In the genomic region with DNA sequence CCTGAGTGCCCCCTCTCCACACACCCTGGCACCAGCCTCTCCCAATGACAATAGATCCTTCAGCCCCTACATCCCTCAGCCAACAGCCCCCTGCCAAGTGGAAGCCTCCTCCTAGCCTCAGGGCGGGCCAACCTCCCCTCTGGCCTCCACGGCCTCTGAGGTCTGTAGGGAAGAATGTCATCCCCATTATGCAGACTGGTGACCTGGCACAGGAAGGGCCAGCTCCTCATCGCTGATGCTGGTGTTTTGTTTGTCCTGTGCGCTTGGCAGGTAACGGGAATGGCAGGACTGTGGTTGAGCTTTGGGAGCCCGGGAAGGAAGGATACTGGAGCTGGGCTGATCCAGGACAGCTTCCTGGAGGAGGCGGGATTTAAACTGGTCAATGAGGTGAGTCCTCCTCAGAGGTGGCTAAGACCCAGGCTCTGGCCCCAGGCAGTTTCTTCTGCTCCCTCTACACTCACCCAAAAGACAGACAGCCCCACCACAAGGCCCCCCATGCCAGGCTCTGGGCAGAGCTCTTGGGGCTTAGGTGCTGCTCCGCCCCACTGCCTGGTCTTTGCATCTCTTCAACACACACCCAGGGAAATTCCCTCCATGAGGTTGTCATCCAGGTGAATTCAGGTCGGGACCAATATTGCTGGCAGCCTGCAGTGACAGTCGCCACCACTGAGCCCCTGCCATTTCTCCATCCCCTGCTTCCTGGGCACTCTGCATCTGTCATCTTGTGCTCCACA, we compare ENCODE assay signal across 20 cellular contexts.
DNase-seq lines count a peak whose midpoint lies in the region; ATAC-seq, FAIRE-seq and TF ChIP-seq lines count a peak whose summit lies in the region.
"Had no signal": no experiment of that assay in that cellular context is flagged by ENCODE, and none has a peak within 500 bp of the region (broad histone marks: within the 10 kb centered on the region; RNA-seq: fewer than 3 reads in every experiment).

No MANE protein-coding gene starts in this region.

- peak overlapping the region; percentile 8 for H3K4me3 Mint-ChIP-seq in activated naive CD8-positive, alpha-beta T cell treated with anti-CD3 and anti-CD28 coated beads, Interleukin-2, amount 10 ng/mL, durations not matched to agents 7 days and 5 days
- H3K4me3 Mint-ChIP-seq in activated naive CD8-positive, alpha-beta T cell treated with anti-CD3 and anti-CD28 coated beads, Interleukin-2, amount 50 U/mL, for 24 hours, result no peak overlapping the region
- peak overlapping the region in 3 of 8 donors; percentile 17 to 71 (median 62) for H3K4me3 Mint-ChIP-seq in naive B cell
- H3K4me3 Mint-ChIP-seq: activated naive CD8-positive, alpha-beta T cell; CD8-positive, alpha-beta memory T cell; naive thymus-derived CD4-positive, alpha-beta T cell had no signal

- peaks cover 9% of the 10 kb centered on the region for H3K27me3 Mint-ChIP-seq in activated naive CD8-positive, alpha-beta T cell treated with anti-CD3 and anti-CD28 coated beads, Interleukin-2, amount 10 ng/mL, durations not matched to agents 7 days and 5 days
- H3K27me3 Mint-ChIP-seq in activated naive CD8-positive, alpha-beta T cell treated with anti-CD3 and anti-CD28 coated beads, Interleukin-2, amount 50 U/mL, for 24 hours, result no peaks in the 10 kb centered on the region
- H3K27me3 Mint-ChIP-seq in naive B cell, result peaks cover 0 to 14% (median 0%) of the 10 kb centered on the region in 3 donors
- H3K27me3 Mint-ChIP-seq: naive thymus-derived CD4-positive, alpha-beta T cell had no signal

- no peak for TF ChIP-seq EP300 in GM12878 (IDR thresholded peaks at IDR 0.05; ENCODE audit: borderline replicate concordance in 1 of 2, control insufficient read depth in 1 of 2, low read depth in 2 of 2, low read length in 2 of 2)

- in situ Hi-C loops in GM12878 (cut with MboI) (no loop called here), brain microvascular endothelial cell (cut with HindIII; ENCODE audit: low pct_ligation_motif_present, low sequenced_read_pairs) (no loop called here)

- DNase-seq in activated naive CD8-positive, alpha-beta T cell treated with anti-CD3 and anti-CD28 coated beads, Interleukin-2, amount 10 ng/mL, durations not matched to agents 7 days and 5 days, result no peak
- DNase-seq in activated naive CD8-positive, alpha-beta T cell treated with anti-CD3 and anti-CD28 coated beads, Interleukin-2, amount 50 U/mL, for 24 hours, result no peak
- DNase-seq in GM12878 (ENCODE audit: low read depth, low spot score), result no peak
- DNase-seq in naive B cell, result no peak
- no peak for DNase-seq in brain microvascular endothelial cell
- DNase-seq in effector memory CD4-positive, alpha-beta T cell, result no peak
- no peak for DNase-seq in NCI-H446 (lab: John Stamatoyannopoulos, UW)
- DNase-seq: body of pancreas; CD8-positive, alpha-beta memory T cell; cortex of kidney; foreskin fibroblast; hippocampal formation; mammary epithelial cell; NCI-H69; uterus had no signal

- TF ChIP-seq POLR2A in GM12878 (IDR thresholded peaks at IDR 0.05; ENCODE audit: low read depth, low read length), result no peak

- H3K4me2 ChIP-seq in GM12878 (ENCODE audit: control insufficient read depth, insufficient read depth), result no peak overlapping the region

- no peaks in the 10 kb centered on the region for H3K9me3 Mint-ChIP-seq in activated naive CD8-positive, alpha-beta T cell treated with anti-CD3 and anti-CD28 coated beads, Interleukin-2, amount 10 ng/mL, durations not matched to agents 7 days and 5 days
- H3K9me3 Mint-ChIP-seq in activated naive CD8-positive, alpha-beta T cell treated with anti-CD3 and anti-CD28 coated beads, Interleukin-2, amount 50 U/mL, for 24 hours, result no peaks in the 10 kb centered on the region
- H3K9me3 Mint-ChIP-seq in naive B cell, result peaks cover 0 to 2% (median 0%) of the 10 kb centered on the region in 7 donors
- H3K9me3 Mint-ChIP-seq: CD8-positive, alpha-beta memory T cell; naive thymus-derived CD4-positive, alpha-beta T cell had no signal

- POLR2A ChIA-PET in activated naive CD8-positive, alpha-beta T cell treated with anti-CD3 and anti-CD28 coated beads, Interleukin-2, amount 10 ng/mL, durations not matched to agents 7 days and 5 days (lab: Charles Lee), result no interaction called here
- POLR2A ChIA-PET in GM12878 (lab: Charles Lee), result no interaction called here

- H3K27ac ChIP-seq in GM12878 (ENCODE audit: control insufficient read depth, insufficient read depth), result no peak overlapping the region
- H3K27ac ChIP-seq in brain microvascular endothelial cell, result no peak overlapping the region
- H3K27ac ChIP-seq in effector memory CD4-positive, alpha-beta T cell (ENCODE audit: insufficient read depth, low read length, poor library complexity, severe bottlenecking), result no peak overlapping the region
- H3K27ac ChIP-seq: body of pancreas, uterus had no signal

- no peak for TF ChIP-seq RAD21 in GM12878 (IDR thresholded peaks at IDR 0.05; ENCODE audit: insufficient read depth, low read depth, low read length)

- H3K4me1 ChIP-seq in GM12878 (ENCODE audit: control insufficient read depth, insufficient read depth, low read length), result no peaks in the 10 kb centered on the region
- no peaks in the 10 kb centered on the region for H3K4me1 ChIP-seq in effector memory CD4-positive, alpha-beta T cell (ENCODE audit: control insufficient read depth, insufficient read depth, low read length, poor library complexity, severe bottlenecking)
- H3K4me1 ChIP-seq: uterus had no signal

- no peaks in the 10 kb centered on the region for H3K79me2 ChIP-seq in GM12878 (ENCODE audit: control insufficient read depth, insufficient read depth, low read length)

- CTCF ChIA-PET in GM12878 (lab: Yijun Ruan, JAX), result interaction anchor here (0.8 to 1.2 kb wide), 2 partner anchors 25 to 420 kb away, joined by 3 read pairs; no protein-coding TSS in a partner anchor

- H3K36me3 ChIP-seq in GM12878 (ENCODE audit: control insufficient read depth in 2 of 2, insufficient read depth in 2 of 2, low read length in 1 of 2) (no peaks in the 10 kb centered on the region), brain microvascular endothelial cell (replicated peaks) (no peaks in the 10 kb centered on the region)
- no peaks in the 10 kb centered on the region for H3K36me3 ChIP-seq in effector memory CD4-positive, alpha-beta T cell (ENCODE audit: control insufficient read depth, insufficient read depth, low read length)
- H3K36me3 ChIP-seq: uterus had no signal

- ATAC-seq in activated naive CD8-positive, alpha-beta T cell treated with anti-CD3 and anti-CD28 coated beads, Interleukin-2, amount 10 ng/mL, durations not matched to agents 7 days and 5 days (ENCODE audit: low read depth), result no peak
- no peak for ATAC-seq in activated naive CD8-positive, alpha-beta T cell treated with anti-CD3 and anti-CD28 coated beads, Interleukin-2, amount 50 U/mL, for 24 hours
- ATAC-seq in GM12878 (peak; percentile 21; the same call in 1 of the 3 replicates), naive B cell (ENCODE audit: low read depth in 2 of 2) (no peak), HG02610 (IDR thresholded peaks at IDR 0.05; ENCODE audit: unreplicated experiment) (no peak)
- ATAC-seq: body of pancreas; naive thymus-derived CD4-positive, alpha-beta T cell had no signal

- RAD21 ChIA-PET in GM12878 (lab: Charles Lee; ENCODE audit: unreplicated experiment), result no interaction called here

- H3K4me3 ChIP-seq in GM12878, result no peak overlapping the region
- no peak overlapping the region for H3K4me3 ChIP-seq in brain microvascular endothelial cell (ENCODE audit: low read depth, low read length)
- H3K4me3 ChIP-seq in effector memory CD4-positive, alpha-beta T cell (ENCODE audit: insufficient read depth, low read depth, low read length, poor library complexity, severe bottlenecking), result no peak overlapping the region
- H3K4me3 ChIP-seq: body of pancreas, uterus had no signal

- H4K20me1 ChIP-seq in GM12878 (ENCODE audit: control insufficient read depth, insufficient read depth), result no peaks in the 10 kb centered on the region

- H3K36me3 Mint-ChIP-seq in activated naive CD8-positive, alpha-beta T cell treated with anti-CD3 and anti-CD28 coated beads, Interleukin-2, amount 10 ng/mL, durations not matched to agents 7 days and 5 days, result no peaks in the 10 kb centered on the region
- H3K36me3 Mint-ChIP-seq in activated naive CD8-positive, alpha-beta T cell treated with anti-CD3 and anti-CD28 coated beads, Interleukin-2, amount 50 U/mL, for 24 hours (ENCODE audit: low read depth), result no peaks in the 10 kb centered on the region
- H3K36me3 Mint-ChIP-seq in naive B cell, result no peaks in the 10 kb centered on the region
- H3K36me3 Mint-ChIP-seq: activated naive CD8-positive, alpha-beta T cell; CD8-positive, alpha-beta memory T cell; naive thymus-derived CD4-positive, alpha-beta T cell had no signal

- no TSS peak for BruUV-seq in GM12878 (replicated peaks; lab: Mats Ljungman, UMichigan)

- no peak overlapping the region for H3K9ac ChIP-seq in GM12878 (ENCODE audit: control insufficient read depth, insufficient read depth, low read length)

- no peak for TF ChIP-seq CTCF in GM12878 (IDR thresholded peaks at IDR 0.05 in 2 of 3, conservative IDR thresholded peaks at IDR 0.05 in 1 of 3; ENCODE audit: control insufficient read depth in 2 of 3, extremely low read depth in 1 of 3, insufficient read depth in 1 of 3, low read depth in 3 of 3, low read length in 3 of 3)
- TF ChIP-seq CTCF in brain microvascular endothelial cell (IDR thresholded peaks at IDR 0.05; ENCODE audit: low read depth, low read length, missing control alignments), result no peak

- no peak for FAIRE-seq in GM12878 (lab: Jason Lieb, UNC)
- FAIRE-seq: endothelial cell of umbilical vein, keratinocyte had no signal

- no peaks in the 10 kb centered on the region for H3K9me3 ChIP-seq in GM12878 (replicated peaks; ENCODE audit: control insufficient read depth, insufficient read depth, low read length)
- no peaks in the 10 kb centered on the region for H3K9me3 ChIP-seq in effector memory CD4-positive, alpha-beta T cell (ENCODE audit: control insufficient read depth, low read length)
- H3K9me3 ChIP-seq: body of pancreas, uterus had no signal

- no peaks in the 10 kb centered on the region for H3K27me3 ChIP-seq in GM12878 (replicated peaks in 1 of 2; ENCODE audit: control insufficient read depth in 2 of 2, insufficient read depth in 2 of 2, low read length in 1 of 2)
- H3K27me3 ChIP-seq in brain microvascular endothelial cell (replicated peaks), result no peaks in the 10 kb centered on the region
- H3K27me3 ChIP-seq in effector memory CD4-positive, alpha-beta T cell (replicated peaks; ENCODE audit: control insufficient read depth, insufficient read depth, low read length, poor library complexity, severe bottlenecking), result no peaks in the 10 kb centered on the region
- H3K27me3 ChIP-seq: body of pancreas, uterus had no signal

- SMC1A ChIA-PET in GM12878 (lab: Charles Lee; ENCODE audit: uncharacterized antibody, unreplicated experiment), result no interaction called here

- H3K4me1 Mint-ChIP-seq in activated naive CD8-positive, alpha-beta T cell treated with anti-CD3 and anti-CD28 coated beads, Interleukin-2, amount 10 ng/mL, durations not matched to agents 7 days and 5 days, result peaks cover 18% of the 10 kb centered on the region
- peaks cover 15% of the 10 kb centered on the region for H3K4me1 Mint-ChIP-seq in activated naive CD8-positive, alpha-beta T cell treated with anti-CD3 and anti-CD28 coated beads, Interleukin-2, amount 50 U/mL, for 24 hours
- peaks cover 37 to 51% (median 50%) of the 10 kb centered on the region in 3 donors for H3K4me1 Mint-ChIP-seq in naive B cell

- H2AFZ ChIP-seq in GM12878 (ENCODE audit: control insufficient read depth, low read depth, low read length), result no peak overlapping the region

- 60% methylated on average over 10 of the region's 10 CpGs for WGBS in GM12878 (ENCODE audit: insufficient coverage, insufficient replicate concordance, low lambda C conversion rate, missing lambda C conversion rate)

- intact Hi-C loops in GM12878 (cut with micrococcal nuclease; ENCODE audit: unreplicated experiment), result no loop called here

- peak overlapping the region; percentile 21 for H3K27ac Mint-ChIP-seq in activated naive CD8-positive, alpha-beta T cell treated with anti-CD3 and anti-CD28 coated beads, Interleukin-2, amount 10 ng/mL, durations not matched to agents 7 days and 5 days
- no peak overlapping the region for H3K27ac Mint-ChIP-seq in activated naive CD8-positive, alpha-beta T cell treated with anti-CD3 and anti-CD28 coated beads, Interleukin-2, amount 50 U/mL, for 24 hours
- peak overlapping the region in 4 of 6 donors; percentile 62 to 96 (median 88) for H3K27ac Mint-ChIP-seq in naive B cell
- H3K27ac Mint-ChIP-seq: activated naive CD8-positive, alpha-beta T cell; CD8-positive, alpha-beta memory T cell had no signal
